ENCODE assay signal across 1 cellular context in genomic region chr5:5390121-5390869, GRCh38.
TF ChIP-seq lines count a peak whose summit lies in the region.

No MANE protein-coding gene starts in this region.

TF ChIP-seq in HepG2, 621 proteins besides CTCF, POLR2A, EP300 and RAD21 (continued from another document):
- TF ChIP-seq CEBPG (CRISPR knock-in tag; IDR thresholded peaks at IDR 0.05) = peak; percentile 68
